ENCODE assay signal across 18 cellular contexts in the genomic region with DNA sequence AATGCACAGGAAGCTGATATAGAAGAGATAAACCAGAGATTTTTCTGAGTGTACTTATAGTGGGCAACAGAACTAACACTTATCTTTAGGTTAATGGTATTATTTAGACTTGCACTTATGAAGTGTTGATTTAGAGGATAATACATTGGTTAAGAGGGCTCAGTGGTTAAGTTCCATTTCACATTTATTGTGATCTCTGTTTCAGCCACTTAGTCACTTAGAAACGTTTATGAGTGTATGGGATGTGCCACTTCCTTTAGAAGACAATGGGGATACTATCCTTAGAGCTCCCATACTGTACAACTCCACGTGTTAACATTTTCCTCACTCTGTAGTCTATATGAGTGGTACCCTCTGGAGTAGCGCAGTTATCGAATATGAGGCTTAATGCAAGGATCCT. TPM values are rescaled to one million over a fixed set of nuclear protein-coding genes. Genes with fewer than 3 reads are reported as not detected.
"Had no signal": no experiment of that assay in that cellular context is flagged by ENCODE, and none has a peak within 500 bp of the region (broad histone marks: within the 10 kb centered on the region; RNA-seq: fewer than 3 reads in every experiment).

No MANE protein-coding gene starts in this region.

- H3K36me3 ChIP-seq: spleen, transverse colon had no signal

- ATAC-seq: activated CD8-positive, alpha-beta memory T cell treated with anti-CD3 and anti-CD28 coated beads, Interleukin-2, amount 10 ng/mL, durations not matched to agents 7 days and 5 days; activated naive CD4-positive, alpha-beta T cell treated with anti-CD3 and anti-CD28 coated beads, Interleukin-2, amount 50 U/mL, for 72 hours; effector memory CD8-positive, alpha-beta T cell; sciatic nerve had no signal

- DNase-seq: activated CD4-positive, alpha-beta T cell treated with anti-CD3 and anti-CD28 coated beads, Interleukin-2, amount 50 U/mL, for 4 hours; activated CD4-positive, CD25-positive, alpha-beta regulatory T cell treated with anti-CD3 and anti-CD28 coated beads, Interleukin-2, amount 50 U/mL, for 72 hours; activated CD8-positive, alpha-beta memory T cell treated with anti-CD3 and anti-CD28 coated beads, Interleukin-2, amount 10 ng/mL, durations not matched to agents 7 days and 5 days; activated effector memory CD4-positive, alpha-beta T cell treated with Interleukin-2 at 50 U/mL for 16 hours; activated T-cell treated with anti-CD3 and anti-CD28 coated beads, Interleukin-2, amount 50 U/mL, for 24 hours; amygdala; effector memory CD8-positive, alpha-beta T cell; hippocampal formation; mesendoderm; nephron progenitor cell; spleen; stimulated activated CD4-positive, alpha-beta T cell treated with anti-CD3 and anti-CD28 coated beads, Interleukin-2, amount 100 ng/mL, for 24 hours; stimulated activated naive B cell treated with anti-CD40 and anti-IgM and Interleukin-4, amounts not matched to agents 10 μg/mL and 1 μg/mL and 100 μg/mL, for 72 hours; transverse colon had no signal

- H3K4me3 ChIP-seq: spleen, transverse colon had no signal

- H3K27me3 ChIP-seq: spleen, transverse colon had no signal

RNA-seq across cellular contexts. Expression of gene PIP5K1B, which starts 57.5 kb away (rescaled TPM):
- total RNA-seq: epithelial cell of proximal tubule, osteocyte had no signal
